Comparison of ENCODE assay signal across 1 cellular context in the genomic region with DNA sequence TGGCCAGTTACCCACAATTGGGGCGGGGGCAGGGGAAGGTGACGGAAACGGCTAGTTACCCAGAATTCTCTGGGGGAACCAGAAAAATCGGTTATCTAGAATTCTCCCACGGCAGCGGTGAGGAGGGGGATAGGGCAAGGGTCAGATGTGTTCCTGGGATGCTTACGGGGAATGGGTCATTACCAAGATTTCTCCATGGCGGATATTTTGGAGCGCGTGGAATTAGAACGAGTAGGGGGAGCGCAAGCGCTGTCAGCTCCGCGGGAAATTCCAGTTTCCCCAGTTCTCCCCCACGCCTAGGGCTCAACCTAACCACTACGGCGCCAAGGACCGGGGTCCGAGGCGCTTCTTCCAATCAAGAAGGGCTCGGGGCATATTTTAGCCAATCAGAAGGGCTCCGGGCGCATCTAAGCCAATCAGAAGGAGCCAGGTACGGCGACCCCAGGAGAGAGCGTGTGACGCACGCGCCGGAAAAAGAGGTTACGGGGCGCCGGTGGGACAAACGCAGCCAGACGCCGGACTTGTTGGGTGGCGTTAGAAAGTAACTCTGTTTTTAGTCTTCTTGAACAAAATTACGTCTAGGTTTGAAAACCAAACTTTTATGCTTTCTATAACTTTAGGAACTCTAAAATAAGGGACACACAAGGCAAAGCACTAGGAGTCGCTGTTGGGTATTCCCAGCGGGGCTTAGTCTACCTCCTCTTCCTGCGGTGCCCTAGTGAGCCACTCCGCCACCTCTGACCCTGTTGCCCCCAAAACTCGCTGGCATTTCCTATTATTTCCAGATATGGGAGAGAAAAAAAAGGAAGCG.
TF ChIP-seq lines count a peak whose summit lies in the region.

A gene with protein sequence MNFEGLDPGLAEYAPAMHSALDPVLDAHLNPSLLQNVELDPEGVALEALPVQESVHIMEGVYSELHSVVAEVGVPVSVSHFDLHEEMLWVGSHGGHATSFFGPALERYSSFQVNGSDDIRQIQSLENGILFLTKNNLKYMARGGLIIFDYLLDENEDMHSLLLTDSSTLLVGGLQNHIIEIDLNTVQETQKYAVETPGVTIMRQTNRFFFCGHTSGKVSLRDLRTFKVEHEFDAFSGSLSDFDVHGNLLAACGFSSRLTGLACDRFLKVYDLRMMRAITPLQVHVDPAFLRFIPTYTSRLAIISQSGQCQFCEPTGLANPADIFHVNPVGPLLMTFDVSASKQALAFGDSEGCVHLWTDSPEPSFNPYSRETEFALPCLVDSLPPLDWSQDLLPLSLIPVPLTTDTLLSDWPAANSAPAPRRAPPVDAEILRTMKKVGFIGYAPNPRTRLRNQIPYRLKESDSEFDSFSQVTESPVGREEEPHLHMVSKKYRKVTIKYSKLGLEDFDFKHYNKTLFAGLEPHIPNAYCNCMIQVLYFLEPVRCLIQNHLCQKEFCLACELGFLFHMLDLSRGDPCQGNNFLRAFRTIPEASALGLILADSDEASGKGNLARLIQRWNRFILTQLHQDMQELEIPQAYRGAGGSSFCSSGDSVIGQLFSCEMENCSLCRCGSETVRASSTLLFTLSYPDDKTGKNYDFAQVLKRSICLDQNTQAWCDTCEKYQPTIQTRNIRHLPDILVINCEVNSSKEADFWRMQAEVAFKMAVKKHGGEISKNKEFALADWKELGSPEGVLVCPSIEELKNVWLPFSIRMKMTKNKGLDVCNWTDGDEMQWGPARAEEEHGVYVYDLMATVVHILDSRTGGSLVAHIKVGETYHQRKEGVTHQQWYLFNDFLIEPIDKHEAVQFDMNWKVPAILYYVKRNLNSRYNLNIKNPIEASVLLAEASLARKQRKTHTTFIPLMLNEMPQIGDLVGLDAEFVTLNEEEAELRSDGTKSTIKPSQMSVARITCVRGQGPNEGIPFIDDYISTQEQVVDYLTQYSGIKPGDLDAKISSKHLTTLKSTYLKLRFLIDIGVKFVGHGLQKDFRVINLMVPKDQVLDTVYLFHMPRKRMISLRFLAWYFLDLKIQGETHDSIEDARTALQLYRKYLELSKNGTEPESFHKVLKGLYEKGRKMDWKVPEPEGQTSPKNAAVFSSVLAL (minus strand): TSS at position 322 of the 811 bp plus-strand sequence. CDS start 906 bp downstream, outside the sequence.

TF ChIP-seq in HepG2, 621 proteins besides CTCF, POLR2A, EP300 and RAD21 (continued from another document and continues in another):
- TF ChIP-seq, protein P1, sequence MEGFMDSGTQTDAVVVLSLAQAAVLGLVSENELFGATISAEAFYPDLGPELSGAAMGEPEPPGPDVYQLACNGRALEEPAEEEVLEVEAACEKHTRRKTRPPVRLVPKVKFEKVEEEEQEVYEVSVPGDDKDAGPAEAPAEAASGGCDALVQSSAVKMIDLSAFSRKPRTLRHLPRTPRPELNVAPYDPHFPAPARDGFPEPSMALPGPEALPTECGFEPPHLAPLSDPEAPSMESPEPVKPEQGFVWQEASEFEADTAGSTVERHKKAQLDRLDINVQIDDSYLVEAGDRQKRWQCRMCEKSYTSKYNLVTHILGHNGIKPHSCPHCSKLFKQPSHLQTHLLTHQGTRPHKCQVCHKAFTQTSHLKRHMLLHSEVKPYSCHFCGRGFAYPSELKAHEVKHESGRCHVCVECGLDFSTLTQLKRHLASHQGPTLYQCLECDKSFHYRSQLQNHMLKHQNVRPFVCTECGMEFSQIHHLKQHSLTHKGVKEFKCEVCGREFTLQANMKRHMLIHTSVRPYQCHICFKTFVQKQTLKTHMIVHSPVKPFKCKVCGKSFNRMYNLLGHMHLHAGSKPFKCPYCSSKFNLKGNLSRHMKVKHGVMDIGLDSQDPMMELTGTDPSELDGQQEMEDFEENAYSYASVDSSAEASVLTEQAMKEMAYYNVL (CRISPR knock-in tag; IDR thresholded peaks at IDR 0.05; ENCODE audit: borderline replicate concordance), result no peak
- TF ChIP-seq NPAS2 (CRISPR knock-in tag; IDR thresholded peaks at IDR 0.05; ENCODE audit: borderline replicate concordance), result no peak
- TF ChIP-seq GLI4 (CRISPR knock-in tag; IDR thresholded peaks at IDR 0.05; ENCODE audit: borderline replicate concordance), result 0 out of 2 replicates have a peak, but pooled peaks have one; percentile 69
- TF ChIP-seq JUNB (CRISPR knock-in tag; IDR thresholded peaks at IDR 0.05; ENCODE audit: borderline replicate concordance), result no peak
- no peak for TF ChIP-seq U2AF2 (IDR thresholded peaks at IDR 0.05; ENCODE audit: low read depth, low read length)
- TF ChIP-seq, protein P2, sequence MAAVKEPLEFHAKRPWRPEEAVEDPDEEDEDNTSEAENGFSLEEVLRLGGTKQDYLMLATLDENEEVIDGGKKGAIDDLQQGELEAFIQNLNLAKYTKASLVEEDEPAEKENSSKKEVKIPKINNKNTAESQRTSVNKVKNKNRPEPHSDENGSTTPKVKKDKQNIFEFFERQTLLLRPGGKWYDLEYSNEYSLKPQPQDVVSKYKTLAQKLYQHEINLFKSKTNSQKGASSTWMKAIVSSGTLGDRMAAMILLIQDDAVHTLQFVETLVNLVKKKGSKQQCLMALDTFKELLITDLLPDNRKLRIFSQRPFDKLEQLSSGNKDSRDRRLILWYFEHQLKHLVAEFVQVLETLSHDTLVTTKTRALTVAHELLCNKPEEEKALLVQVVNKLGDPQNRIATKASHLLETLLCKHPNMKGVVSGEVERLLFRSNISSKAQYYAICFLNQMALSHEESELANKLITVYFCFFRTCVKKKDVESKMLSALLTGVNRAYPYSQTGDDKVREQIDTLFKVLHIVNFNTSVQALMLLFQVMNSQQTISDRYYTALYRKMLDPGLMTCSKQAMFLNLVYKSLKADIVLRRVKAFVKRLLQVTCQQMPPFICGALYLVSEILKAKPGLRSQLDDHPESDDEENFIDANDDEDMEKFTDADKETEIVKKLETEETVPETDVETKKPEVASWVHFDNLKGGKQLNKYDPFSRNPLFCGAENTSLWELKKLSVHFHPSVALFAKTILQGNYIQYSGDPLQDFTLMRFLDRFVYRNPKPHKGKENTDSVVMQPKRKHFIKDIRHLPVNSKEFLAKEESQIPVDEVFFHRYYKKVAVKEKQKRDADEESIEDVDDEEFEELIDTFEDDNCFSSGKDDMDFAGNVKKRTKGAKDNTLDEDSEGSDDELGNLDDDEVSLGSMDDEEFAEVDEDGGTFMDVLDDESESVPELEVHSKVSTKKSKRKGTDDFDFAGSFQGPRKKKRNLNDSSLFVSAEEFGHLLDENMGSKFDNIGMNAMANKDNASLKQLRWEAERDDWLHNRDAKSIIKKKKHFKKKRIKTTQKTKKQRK (IDR thresholded peaks at IDR 0.05; ENCODE audit: low read length), result no peak
- TF ChIP-seq, protein P3, sequence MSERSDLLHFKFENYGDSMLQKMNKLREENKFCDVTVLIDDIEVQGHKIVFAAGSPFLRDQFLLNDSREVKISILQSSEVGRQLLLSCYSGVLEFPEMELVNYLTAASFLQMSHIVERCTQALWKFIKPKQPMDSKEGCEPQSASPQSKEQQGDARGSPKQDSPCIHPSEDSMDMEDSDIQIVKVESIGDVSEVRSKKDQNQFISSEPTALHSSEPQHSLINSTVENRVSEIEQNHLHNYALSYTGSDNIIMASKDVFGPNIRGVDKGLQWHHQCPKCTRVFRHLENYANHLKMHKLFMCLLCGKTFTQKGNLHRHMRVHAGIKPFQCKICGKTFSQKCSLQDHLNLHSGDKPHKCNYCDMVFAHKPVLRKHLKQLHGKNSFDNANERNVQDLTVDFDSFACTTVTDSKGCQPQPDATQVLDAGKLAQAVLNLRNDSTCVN (CRISPR knock-in tag; IDR thresholded peaks at IDR 0.05; ENCODE audit: borderline replicate concordance), result peak; percentile 96
- TF ChIP-seq, protein P4, sequence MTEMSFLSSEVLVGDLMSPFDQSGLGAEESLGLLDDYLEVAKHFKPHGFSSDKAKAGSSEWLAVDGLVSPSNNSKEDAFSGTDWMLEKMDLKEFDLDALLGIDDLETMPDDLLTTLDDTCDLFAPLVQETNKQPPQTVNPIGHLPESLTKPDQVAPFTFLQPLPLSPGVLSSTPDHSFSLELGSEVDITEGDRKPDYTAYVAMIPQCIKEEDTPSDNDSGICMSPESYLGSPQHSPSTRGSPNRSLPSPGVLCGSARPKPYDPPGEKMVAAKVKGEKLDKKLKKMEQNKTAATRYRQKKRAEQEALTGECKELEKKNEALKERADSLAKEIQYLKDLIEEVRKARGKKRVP (CRISPR knock-in tag; IDR thresholded peaks at IDR 0.05), result peak in 1 of 2 experiments; percentile 34; a peak in 1 of 4 replicates
- no peak for TF ChIP-seq ZNF382 (CRISPR knock-in tag; IDR thresholded peaks at IDR 0.05; ENCODE audit: borderline replicate concordance)
- TF ChIP-seq KDM5A (IDR thresholded peaks at IDR 0.05; ENCODE audit: borderline replicate concordance, low read length), result peak; percentile 52; the same call in 1 of the 2 replicates
- TF ChIP-seq, protein P5, sequence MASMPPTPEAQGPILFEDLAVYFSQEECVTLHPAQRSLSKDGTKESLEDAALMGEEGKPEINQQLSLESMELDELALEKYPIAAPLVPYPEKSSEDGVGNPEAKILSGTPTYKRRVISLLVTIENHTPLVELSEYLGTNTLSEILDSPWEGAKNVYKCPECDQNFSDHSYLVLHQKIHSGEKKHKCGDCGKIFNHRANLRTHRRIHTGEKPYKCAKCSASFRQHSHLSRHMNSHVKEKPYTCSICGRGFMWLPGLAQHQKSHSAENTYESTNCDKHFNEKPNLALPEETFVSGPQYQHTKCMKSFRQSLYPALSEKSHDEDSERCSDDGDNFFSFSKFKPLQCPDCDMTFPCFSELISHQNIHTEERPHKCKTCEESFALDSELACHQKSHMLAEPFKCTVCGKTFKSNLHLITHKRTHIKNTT (CRISPR knock-in tag; IDR thresholded peaks at IDR 0.05), result no peak
- TF ChIP-seq ZNF567 (CRISPR knock-in tag; IDR thresholded peaks at IDR 0.05; ENCODE audit: borderline replicate concordance), result no peak
- TF ChIP-seq, protein P6, sequence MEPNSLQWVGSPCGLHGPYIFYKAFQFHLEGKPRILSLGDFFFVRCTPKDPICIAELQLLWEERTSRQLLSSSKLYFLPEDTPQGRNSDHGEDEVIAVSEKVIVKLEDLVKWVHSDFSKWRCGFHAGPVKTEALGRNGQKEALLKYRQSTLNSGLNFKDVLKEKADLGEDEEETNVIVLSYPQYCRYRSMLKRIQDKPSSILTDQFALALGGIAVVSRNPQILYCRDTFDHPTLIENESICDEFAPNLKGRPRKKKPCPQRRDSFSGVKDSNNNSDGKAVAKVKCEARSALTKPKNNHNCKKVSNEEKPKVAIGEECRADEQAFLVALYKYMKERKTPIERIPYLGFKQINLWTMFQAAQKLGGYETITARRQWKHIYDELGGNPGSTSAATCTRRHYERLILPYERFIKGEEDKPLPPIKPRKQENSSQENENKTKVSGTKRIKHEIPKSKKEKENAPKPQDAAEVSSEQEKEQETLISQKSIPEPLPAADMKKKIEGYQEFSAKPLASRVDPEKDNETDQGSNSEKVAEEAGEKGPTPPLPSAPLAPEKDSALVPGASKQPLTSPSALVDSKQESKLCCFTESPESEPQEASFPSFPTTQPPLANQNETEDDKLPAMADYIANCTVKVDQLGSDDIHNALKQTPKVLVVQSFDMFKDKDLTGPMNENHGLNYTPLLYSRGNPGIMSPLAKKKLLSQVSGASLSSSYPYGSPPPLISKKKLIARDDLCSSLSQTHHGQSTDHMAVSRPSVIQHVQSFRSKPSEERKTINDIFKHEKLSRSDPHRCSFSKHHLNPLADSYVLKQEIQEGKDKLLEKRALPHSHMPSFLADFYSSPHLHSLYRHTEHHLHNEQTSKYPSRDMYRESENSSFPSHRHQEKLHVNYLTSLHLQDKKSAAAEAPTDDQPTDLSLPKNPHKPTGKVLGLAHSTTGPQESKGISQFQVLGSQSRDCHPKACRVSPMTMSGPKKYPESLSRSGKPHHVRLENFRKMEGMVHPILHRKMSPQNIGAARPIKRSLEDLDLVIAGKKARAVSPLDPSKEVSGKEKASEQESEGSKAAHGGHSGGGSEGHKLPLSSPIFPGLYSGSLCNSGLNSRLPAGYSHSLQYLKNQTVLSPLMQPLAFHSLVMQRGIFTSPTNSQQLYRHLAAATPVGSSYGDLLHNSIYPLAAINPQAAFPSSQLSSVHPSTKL (CRISPR knock-in tag; IDR thresholded peaks at IDR 0.05), result 0 out of 2 replicates have a peak, but pooled peaks have one; percentile 11
- TF ChIP-seq, protein P7, sequence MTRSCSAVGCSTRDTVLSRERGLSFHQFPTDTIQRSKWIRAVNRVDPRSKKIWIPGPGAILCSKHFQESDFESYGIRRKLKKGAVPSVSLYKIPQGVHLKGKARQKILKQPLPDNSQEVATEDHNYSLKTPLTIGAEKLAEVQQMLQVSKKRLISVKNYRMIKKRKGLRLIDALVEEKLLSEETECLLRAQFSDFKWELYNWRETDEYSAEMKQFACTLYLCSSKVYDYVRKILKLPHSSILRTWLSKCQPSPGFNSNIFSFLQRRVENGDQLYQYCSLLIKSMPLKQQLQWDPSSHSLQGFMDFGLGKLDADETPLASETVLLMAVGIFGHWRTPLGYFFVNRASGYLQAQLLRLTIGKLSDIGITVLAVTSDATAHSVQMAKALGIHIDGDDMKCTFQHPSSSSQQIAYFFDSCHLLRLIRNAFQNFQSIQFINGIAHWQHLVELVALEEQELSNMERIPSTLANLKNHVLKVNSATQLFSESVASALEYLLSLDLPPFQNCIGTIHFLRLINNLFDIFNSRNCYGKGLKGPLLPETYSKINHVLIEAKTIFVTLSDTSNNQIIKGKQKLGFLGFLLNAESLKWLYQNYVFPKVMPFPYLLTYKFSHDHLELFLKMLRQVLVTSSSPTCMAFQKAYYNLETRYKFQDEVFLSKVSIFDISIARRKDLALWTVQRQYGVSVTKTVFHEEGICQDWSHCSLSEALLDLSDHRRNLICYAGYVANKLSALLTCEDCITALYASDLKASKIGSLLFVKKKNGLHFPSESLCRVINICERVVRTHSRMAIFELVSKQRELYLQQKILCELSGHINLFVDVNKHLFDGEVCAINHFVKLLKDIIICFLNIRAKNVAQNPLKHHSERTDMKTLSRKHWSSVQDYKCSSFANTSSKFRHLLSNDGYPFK (CRISPR knock-in tag; IDR thresholded peaks at IDR 0.05; ENCODE audit: borderline replicate concordance), result peak; percentile 79
- TF ChIP-seq, protein P8, sequence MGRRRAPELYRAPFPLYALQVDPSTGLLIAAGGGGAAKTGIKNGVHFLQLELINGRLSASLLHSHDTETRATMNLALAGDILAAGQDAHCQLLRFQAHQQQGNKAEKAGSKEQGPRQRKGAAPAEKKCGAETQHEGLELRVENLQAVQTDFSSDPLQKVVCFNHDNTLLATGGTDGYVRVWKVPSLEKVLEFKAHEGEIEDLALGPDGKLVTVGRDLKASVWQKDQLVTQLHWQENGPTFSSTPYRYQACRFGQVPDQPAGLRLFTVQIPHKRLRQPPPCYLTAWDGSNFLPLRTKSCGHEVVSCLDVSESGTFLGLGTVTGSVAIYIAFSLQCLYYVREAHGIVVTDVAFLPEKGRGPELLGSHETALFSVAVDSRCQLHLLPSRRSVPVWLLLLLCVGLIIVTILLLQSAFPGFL (CRISPR knock-in tag; IDR thresholded peaks at IDR 0.05), result no peak
- no peak for TF ChIP-seq ZNF644 (CRISPR knock-in tag; IDR thresholded peaks at IDR 0.05; ENCODE audit: low read depth)
- TF ChIP-seq MIER3 (CRISPR knock-in tag; IDR thresholded peaks at IDR 0.05; ENCODE audit: borderline replicate concordance), result peak; percentile 46; the same call in 1 of the 2 replicates
- no peak for TF ChIP-seq CC2D1A (CRISPR knock-in tag; IDR thresholded peaks at IDR 0.05)
- TF ChIP-seq PHF20 (CRISPR knock-in tag; IDR thresholded peaks at IDR 0.05), result peak; percentile 90
- TF ChIP-seq ZNF792 (CRISPR knock-in tag; IDR thresholded peaks at IDR 0.05), result peak; percentile 62
- no peak for TF ChIP-seq ZFP36 (IDR thresholded peaks at IDR 0.05; ENCODE audit: borderline replicate concordance, low read depth, low read length, partially characterized antibody)
- peak; percentile 78 for TF ChIP-seq SAP130 (CRISPR knock-in tag; IDR thresholded peaks at IDR 0.05; ENCODE audit: low read depth)
- no peak for TF ChIP-seq ZNF530 (CRISPR knock-in tag; IDR thresholded peaks at IDR 0.05; ENCODE audit: low read depth)
- peak; percentile 76 for TF ChIP-seq HOXA3 (CRISPR knock-in tag; IDR thresholded peaks at IDR 0.05)
- TF ChIP-seq SNRNP70 (IDR thresholded peaks at IDR 0.05; ENCODE audit: low read depth, low read length), result no peak
- no peak for TF ChIP-seq ZNF33B (CRISPR knock-in tag; IDR thresholded peaks at IDR 0.05)
- no peak for TF ChIP-seq CBX2 (IDR thresholded peaks at IDR 0.05; ENCODE audit: low read depth, low read length)
- TF ChIP-seq CBX2 (CRISPR knock-in tag; IDR thresholded peaks at IDR 0.05; ENCODE audit: low read depth), result no peak
- no peak for TF ChIP-seq ZMYM3 (CRISPR knock-in tag; IDR thresholded peaks at IDR 0.05)
- peak; percentile 77 for TF ChIP-seq RBFOX2 (IDR thresholded peaks at IDR 0.05; ENCODE audit: low read depth, low read length)
